ENCODE assay signal across 9 cellular contexts in the genomic region with DNA sequence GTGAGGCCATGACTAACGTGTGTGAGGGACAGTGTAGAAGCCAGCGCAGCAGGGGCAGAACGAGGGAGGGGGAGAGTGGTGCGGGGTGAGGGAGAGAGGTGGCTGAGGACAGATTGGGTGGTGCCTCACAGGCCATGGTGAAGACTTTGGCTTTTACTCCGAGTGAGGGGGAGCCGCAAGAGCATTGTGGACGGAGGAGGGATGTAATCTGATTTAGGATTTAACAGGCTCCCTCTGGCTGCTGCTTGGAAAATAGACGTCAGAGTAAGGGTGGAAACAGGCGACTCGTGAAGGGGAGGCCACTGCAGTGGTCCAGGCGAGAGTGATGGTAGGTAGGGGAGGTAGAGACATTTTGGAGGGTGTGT. TPM values are rescaled to one million over a fixed set of nuclear protein-coding genes. Genes with fewer than 3 reads are reported as not detected.
A peak's percentile ranks its signal among the peaks of the same experiment; 100 is the strongest.
DNase-seq lines count a peak whose midpoint lies in the region; ATAC-seq, FAIRE-seq and TF ChIP-seq lines count a peak whose summit lies in the region.
"Had no signal": no experiment of that assay in that cellular context is flagged by ENCODE, and none has a peak within 500 bp of the region (broad histone marks: within the 10 kb centered on the region; RNA-seq: fewer than 3 reads in every experiment).

No MANE protein-coding gene starts in this region.

- TF ChIP-seq CTCF in fibroblast of pulmonary artery (IDR thresholded peaks at IDR 0.05; ENCODE audit: low read length, missing control alignments) (peak; percentile 33), kidney (IDR thresholded peaks at IDR 0.05; ENCODE audit: borderline replicate concordance, extremely low read depth, insufficient read depth) (no peak)

- DNase-seq in NCI-H82 (lab: John Stamatoyannopoulos, UW) (peak; percentile 92), fibroblast of pulmonary artery (ENCODE audit: low read depth) (peak; percentile 40), posterior vena cava (ENCODE audit: low spot score) (peak; percentile 36), kidney (no peak)

- H3K4me3 ChIP-seq in fibroblast of pulmonary artery (replicated peaks; ENCODE audit: low read depth, low read length) (no peak overlapping the region), kidney (ENCODE audit: low read length in 2 of 2) (no peak overlapping the region)
- H3K4me3 ChIP-seq: breast epithelium had no signal

- ATAC-seq in GM21717 (IDR thresholded peaks at IDR 0.05; ENCODE audit: unreplicated experiment) (no peak), GM18907 (IDR thresholded peaks at IDR 0.05; ENCODE audit: unreplicated experiment) (no peak)

- H3K9me3 ChIP-seq in kidney (ENCODE audit: control insufficient read depth in 1 of 2, low read length in 2 of 2), result no peaks in the 10 kb centered on the region
- H3K9me3 ChIP-seq: breast epithelium had no signal

- H3K4me1 ChIP-seq in kidney (ENCODE audit: control insufficient read depth in 1 of 2, insufficient read depth in 1 of 2, low read depth in 1 of 2, low read length in 2 of 2), result no peaks in the 10 kb centered on the region
- H3K4me1 ChIP-seq: breast epithelium had no signal

- FAIRE-seq in G401.6 (lab: Jason Lieb, UNC) (peak; percentile 46), kidney (lab: Jason Lieb, UNC) (no peak)

- no peaks in the 10 kb centered on the region for H3K36me3 ChIP-seq in kidney (ENCODE audit: control insufficient read depth in 1 of 2, insufficient read depth in 2 of 2, low read length in 2 of 2)
- H3K36me3 ChIP-seq: breast epithelium had no signal

- intact Hi-C loops in posterior vena cava (cut with DNase I) (no loop called here), kidney (cut with DNase I) (no loop called here)

- H3K27ac ChIP-seq in kidney (ENCODE audit: low read depth in 2 of 2, low read length in 2 of 2), result no peak overlapping the region
- H3K27ac ChIP-seq: breast epithelium had no signal

- H3K9ac ChIP-seq in kidney (ENCODE audit: low read length in 2 of 2), result no peak overlapping the region

RNA-seq across cellular contexts. Expression of gene PPP1R3F, which starts 13.0 kb away (rescaled TPM):
- total RNA-seq in posterior vena cava (1 to 10 TPM; 5.2 to 5.4 TPM), kidney (4.5 TPM)
- 5.1 TPM for polyA plus RNA-seq in kidney (ENCODE audit: insufficient read depth, low read depth, low replicate concordance)

RNA-seq across cellular contexts. Expression of gene FOXP3, which starts 18.1 kb away (rescaled TPM):
- total RNA-seq in posterior vena cava, result under 1 TPM in 1 of 2 donors, not detected in 1; 0.10 TPM
- 2.0 TPM for total RNA-seq in kidney
- polyA plus RNA-seq in kidney (ENCODE audit: insufficient read depth, low read depth, low replicate concordance), result 0.45 TPM

RNA-seq across cellular contexts. Expression of gene GAGE10, which starts 20.8 kb away (rescaled TPM):
- total RNA-seq in posterior vena cava (not detected), kidney (not detected)
- not detected for polyA plus RNA-seq in kidney (ENCODE audit: insufficient read depth, low read depth, low replicate concordance)
- total RNA-seq: breast epithelium; T-helper 2 cell treated with Interferon-gamma antibody and Interleukin-4, amounts not matched to agents 100 ng/mL and 5 ng/mL, for 36 hours had no signal

RNA-seq across cellular contexts. Expression of gene GAGE12J, which starts 39.2 kb away (rescaled TPM):
- not detected for total RNA-seq in posterior vena cava
- total RNA-seq in kidney, result not detected
- polyA plus RNA-seq in kidney (ENCODE audit: insufficient read depth, low read depth, low replicate concordance), result not detected
- total RNA-seq: breast epithelium; T-helper 2 cell treated with Interferon-gamma antibody and Interleukin-4, amounts not matched to agents 100 ng/mL and 5 ng/mL, for 36 hours had no signal

RNA-seq across cellular contexts. Expression of gene CCDC22, which starts 47.4 kb away (rescaled TPM):
- total RNA-seq in posterior vena cava, result 10 to 100 TPM in 1 of 2 donors, 1 to 10 TPM in 1; 9.9 to 10.4 TPM
- 18.5 TPM for total RNA-seq in kidney
- polyA plus RNA-seq in kidney (ENCODE audit: insufficient read depth, low read depth, low replicate concordance), result 13.4 TPM
